In genomic region chr18:38923136-38923535, GRCh38 we compare ENCODE assay signal across 23 cellular contexts.
DNase-seq lines count a peak whose midpoint lies in the region; ATAC-seq, FAIRE-seq and TF ChIP-seq lines count a peak whose summit lies in the region.
"Had no signal": no experiment of that assay in that cellular context is flagged by ENCODE, and none has a peak within 500 bp of the region (broad histone marks: within the 10 kb centered on the region; RNA-seq: fewer than 3 reads in every experiment).

No MANE protein-coding gene starts in this region.

- H3K9ac ChIP-seq in H1 (replicated peaks in 1 of 4; ENCODE audit: extremely low read depth in 1 of 4, low read depth in 3 of 4, low read length in 3 of 4) (no peak overlapping the region), smooth muscle cell (ENCODE audit: low read depth) (peak overlapping the region; percentile 73)
- H3K9ac ChIP-seq: BLaER1 treated with 17β-estradiol and CSF1 and Interleukin-3, amounts not matched to agents 10 nM and 100 nM; KMS-11 had no signal

- H3F3A ChIP-seq in smooth muscle cell (ENCODE audit: low read depth) = no peaks in the 10 kb centered on the region

- H3K27me3 ChIP-seq in H1 (replicated peaks in 1 of 4; ENCODE audit: control insufficient read depth in 3 of 4, extremely low read depth in 1 of 4, insufficient read depth in 3 of 4, low read length in 3 of 4) (no peaks in the 10 kb centered on the region), smooth muscle cell (ENCODE audit: low read depth) (no peaks in the 10 kb centered on the region)
- H3K27me3 ChIP-seq: adrenal gland; BLaER1 treated with 17β-estradiol and CSF1 and Interleukin-3, amounts not matched to agents 10 nM and 100 nM; vagina had no signal

- no peak for TF ChIP-seq POLR2A in H1 (IDR thresholded peaks at IDR 0.05; ENCODE audit: control extremely low read depth in 1 of 2, low read depth in 2 of 2, low read length in 2 of 2)

- no peak overlapping the region for H4K8ac ChIP-seq in H1 (ENCODE audit: extremely low read depth, insufficient read depth, low read length)

- no peak overlapping the region for H3K23ac ChIP-seq in H1 (ENCODE audit: insufficient read length)

- no peaks in the 10 kb centered on the region for H3K79me1 ChIP-seq in H1 (ENCODE audit: low read depth, low read length)

- H2BK15ac ChIP-seq in H1 (ENCODE audit: low read length) = no peak overlapping the region

- no peak overlapping the region for H3K56ac ChIP-seq in H1 (replicated peaks; ENCODE audit: insufficient read length, low read depth, low read length)

- no peaks in the 10 kb centered on the region; a peak in 1 of 7 replicates for H3K4me1 ChIP-seq in H1 (replicated peaks in 1 of 4; ENCODE audit: control insufficient read depth in 3 of 4, insufficient read depth in 4 of 4, low read length in 3 of 4)
- no peaks in the 10 kb centered on the region for H3K4me1 ChIP-seq in smooth muscle cell (ENCODE audit: low read depth)
- H3K4me1 ChIP-seq: A549, adrenal gland, vagina had no signal

- H4K20me1 ChIP-seq in H1 (replicated peaks in 1 of 2; ENCODE audit: control insufficient read depth in 1 of 2, insufficient read depth in 2 of 2, low read length in 2 of 2) (no peaks in the 10 kb centered on the region), smooth muscle cell (ENCODE audit: low read depth) (no peaks in the 10 kb centered on the region)
- H4K20me1 ChIP-seq: BLaER1 treated with 17β-estradiol and CSF1 and Interleukin-3, amounts not matched to agents 10 nM and 100 nM had no signal

- no peaks in the 10 kb centered on the region for H3K9me3 ChIP-seq in H1 (ENCODE audit: insufficient read depth in 2 of 2, low read depth in 1 of 2, low read length in 1 of 2)
- H3K9me3 ChIP-seq in smooth muscle cell (replicated peaks; ENCODE audit: low read depth) = no peaks in the 10 kb centered on the region
- H3K9me3 ChIP-seq: A549, adrenal gland, vagina had no signal

- no peak for FAIRE-seq in H1 (lab: Jason Lieb, UNC)
- FAIRE-seq: A549, D721Med, GM12891 had no signal

- no peak overlapping the region for H4K91ac ChIP-seq in H1 (replicated peaks; ENCODE audit: insufficient read length, low read length)

- H3K14ac ChIP-seq in H1 (ENCODE audit: insufficient read length) = no peak overlapping the region

- H3K18ac ChIP-seq in H1 (ENCODE audit: extremely low read depth, low read length) = no peak overlapping the region

- no peak overlapping the region for H2BK12ac ChIP-seq in H1 (ENCODE audit: low read depth, low read length)

- H3K4me3 ChIP-seq in H1 (ENCODE audit: extremely low read depth in 1 of 4, insufficient read depth in 2 of 4, low read depth in 3 of 4, low read length in 4 of 4) (no peak overlapping the region), smooth muscle cell (no peak overlapping the region)
- H3K4me3 ChIP-seq: A549; adrenal gland; BLaER1 treated with 17β-estradiol and CSF1 and Interleukin-3, amounts not matched to agents 10 nM and 100 nM; dorsolateral prefrontal cortex; vagina had no signal

- H3K27ac ChIP-seq in H1 (ENCODE audit: low read depth, low read length) (no peak overlapping the region), smooth muscle cell (ENCODE audit: low read depth) (peak overlapping the region; percentile 93)
- H3K27ac ChIP-seq: A549, adrenal gland, dorsolateral prefrontal cortex, KMS-11, vagina had no signal

- ATAC-seq in HG02970 (IDR thresholded peaks at IDR 0.05; ENCODE audit: low FRiP score, unreplicated experiment) = no peak
- ATAC-seq: A549, left cardiac atrium had no signal

- CTCF ChIA-PET in H1 (lab: Charles Lee; ENCODE audit: partially characterized antibody) = interaction anchor here (1.4 kb wide), 1 partner anchor 39 kb away, joined by 3 read pairs; no protein-coding TSS in a partner anchor

- no peak for TF ChIP-seq CTCF in H1 (IDR thresholded peaks at IDR 0.05; ENCODE audit: control extremely low read depth in 1 of 3, insufficient read depth in 1 of 3, low read depth in 1 of 3, low read length in 3 of 3)
- TF ChIP-seq CTCF in smooth muscle cell (IDR thresholded peaks at IDR 0.05; ENCODE audit: borderline replicate concordance, insufficient read depth, poor library complexity, severe bottlenecking) = no peak

- no peak for TF ChIP-seq RAD21 in H1 (IDR thresholded peaks at IDR 0.05 in 1 of 2, conservative IDR thresholded peaks at IDR 0.05 in 1 of 2; ENCODE audit: low read depth in 2 of 2, low read length in 2 of 2)

- no peak overlapping the region for H2BK120ac ChIP-seq in H1 (replicated peaks; ENCODE audit: low read depth, low read length)

- H2AK5ac ChIP-seq in H1 (ENCODE audit: low read depth, low read length) = no peak overlapping the region

- POLR2A ChIA-PET in H1 (lab: Charles Lee; ENCODE audit: partially characterized antibody) = no interaction called here

- H3K79me2 ChIP-seq in H1 (ENCODE audit: control insufficient read depth in 1 of 2, insufficient read depth in 2 of 2, low read length in 2 of 2) (no peaks in the 10 kb centered on the region), smooth muscle cell (ENCODE audit: low read depth) (no peaks in the 10 kb centered on the region)

- H3K4ac ChIP-seq in H1 (replicated peaks; ENCODE audit: insufficient read length, low read depth, low read length) = no peak overlapping the region

- no peaks in the 10 kb centered on the region for H3K23me2 ChIP-seq in H1 (ENCODE audit: low read depth, low read length)

- DNase-seq in NCI-H2171 treated with DMSO at 0.1 percent for 48 hours (lab: John Stamatoyannopoulos, UW) (peak; percentile 31), NCI-H2171 (lab: John Stamatoyannopoulos, UW) (no peak), NCI-H510A treated with DMSO at 0.1 percent for 48 hours (lab: John Stamatoyannopoulos, UW) (peak; percentile 87), H1 (ENCODE audit: low read depth in 1 of 2, low spot score in 2 of 2) (no peak), smooth muscle cell (lab: John Stamatoyannopoulos, UW; ENCODE audit: unreplicated experiment) (no peak), cerebellum (ENCODE audit: low spot score) (no peak), GOT3 (lab: John Stamatoyannopoulos, UW) (no peak)
- DNase-seq: activated CD4-positive, alpha-beta T cell treated with anti-CD3 and anti-CD28 coated beads, Interleukin-2, amount 10 ng/mL, durations not matched to agents 7 days and 5 days; activated CD8-positive, alpha-beta memory T cell treated with anti-CD3 and anti-CD28 coated beads, Interleukin-2, amount 50 U/mL, for 48 hours; activated gamma-delta T cell treated with Interleukin-2 at 50 U/mL for 16 hours; adrenal gland; dorsolateral prefrontal cortex; erythroblast; foreskin melanocyte; left cardiac atrium; SHP77 had no signal

- H2AFZ ChIP-seq in H1 (ENCODE audit: low read length) (no peak overlapping the region), smooth muscle cell (ENCODE audit: low read depth) (peak overlapping the region; percentile 4)

- no peak for TF ChIP-seq EP300 in H1 (IDR thresholded peaks at IDR 0.05; ENCODE audit: borderline replicate concordance in 1 of 2, low read depth in 2 of 2, low read length in 2 of 2)

- H2BK5ac ChIP-seq in H1 (ENCODE audit: low read depth, low read length) = no peak overlapping the region

- no peak overlapping the region for H4K5ac ChIP-seq in H1 (ENCODE audit: insufficient read length, low read depth, low read length)

- no peak overlapping the region for H2BK20ac ChIP-seq in H1 (ENCODE audit: low read length)

- 94% methylated on average over 1 of the region's 1 CpG; no CpG with 5 or more reads in 1 of the 2 experiments for WGBS in H1 (ENCODE audit: extremely low coverage in 1 of 2, insufficient coverage in 1 of 2, insufficient read length in 1 of 2, insufficient replicate concordance in 2 of 2, low coverage in 1 of 2, low lambda C conversion rate in 2 of 2, missing lambda C conversion rate in 1 of 2), 2 experiments
- 93% methylated on average over 1 of the region's 1 CpG for WGBS in smooth muscle cell (ENCODE audit: low lambda C conversion rate)

- no peaks in the 10 kb centered on the region for H3K36me3 ChIP-seq in H1 (ENCODE audit: control insufficient read depth in 2 of 4, insufficient read depth in 4 of 4, low read length in 3 of 4)
- no peaks in the 10 kb centered on the region for H3K36me3 ChIP-seq in smooth muscle cell (ENCODE audit: low read depth)
- H3K36me3 ChIP-seq: adrenal gland; BLaER1 treated with 17β-estradiol and CSF1 and Interleukin-3, amounts not matched to agents 10 nM and 100 nM; vagina had no signal

- H3K4me2 ChIP-seq in H1 (ENCODE audit: insufficient read depth in 1 of 2, low read depth in 2 of 2, low read length in 2 of 2) (no peak overlapping the region), smooth muscle cell (peak overlapping the region; percentile 31)
- H3K4me2 ChIP-seq: A549, KMS-11 had no signal

TF ChIP-seq in H1, 55 proteins besides CTCF, POLR2A, EP300 and RAD21:
- TF ChIP-seq CHD1 (IDR thresholded peaks at IDR 0.05; ENCODE audit: low read depth, low read length) (no peak), GABPA (IDR thresholded peaks at IDR 0.05; ENCODE audit: borderline replicate concordance, insufficient read depth, low read length) (no peak), MAFK (IDR thresholded peaks at IDR 0.05; ENCODE audit: low read depth, low read length) (0 out of 2 replicates have a peak, but pooled peaks have one; percentile 24)

Comparison
In these comparisons a context has a peak if more than half of its experiments do, and no peak if none do; other contexts are left out.
1. DNase-seq: peak in NCI-H2171 treated with DMSO at 0.1 percent for 48 hours (single experiment) and NCI-H510A treated with DMSO at 0.1 percent for 48 hours (single experiment); none in NCI-H2171 (single experiment), H1 (0 of 2), smooth muscle cell (single experiment), cerebellum (single experiment) and GOT3 (single experiment).